In genomic region chr2:61946661-61947060, GRCh38 we compare ENCODE assay signal across 3 cellular contexts.
TF ChIP-seq lines count a peak whose summit lies in the region.

No MANE protein-coding gene starts in this region.

TF ChIP-seq in SK-N-SH treated with all-trans-retinoic acid at 6 μM for 48 hours, 23 proteins besides CTCF, POLR2A, EP300 and RAD21 (continued from another document):
- no peak for TF ChIP-seq CREB5 (CRISPR knock-in tag; IDR thresholded peaks at IDR 0.05; ENCODE audit: low read depth)
- no peak for TF ChIP-seq ESRRG (CRISPR knock-in tag; IDR thresholded peaks at IDR 0.05)

TF ChIP-seq in SK-N-SH, 30 proteins besides CTCF, POLR2A, EP300 and RAD21 (continued from another document):
- TF ChIP-seq IRF3 (IDR thresholded peaks at IDR 0.05; ENCODE audit: low read depth, low read length) (no peak), FOSL2 (IDR thresholded peaks at IDR 0.05; ENCODE audit: borderline replicate concordance, low read depth) (no peak), JUND (IDR thresholded peaks at IDR 0.05) (no peak), TEAD4 (IDR thresholded peaks at IDR 0.05; ENCODE audit: borderline replicate concordance, insufficient read depth) (no peak)
TF ChIP-seq in SK-N-SH: peak in this region for 0.

TF ChIP-seq in Ishikawa, 13 proteins besides CTCF, POLR2A, EP300 and RAD21 (continued from another document):
- TF ChIP-seq REST (IDR thresholded peaks at IDR 0.05; ENCODE audit: low read depth) (no peak), YY1 (IDR thresholded peaks at IDR 0.05; ENCODE audit: low read depth) (no peak)
